ENCODE assay signal across 35 cellular contexts in the genomic region with DNA sequence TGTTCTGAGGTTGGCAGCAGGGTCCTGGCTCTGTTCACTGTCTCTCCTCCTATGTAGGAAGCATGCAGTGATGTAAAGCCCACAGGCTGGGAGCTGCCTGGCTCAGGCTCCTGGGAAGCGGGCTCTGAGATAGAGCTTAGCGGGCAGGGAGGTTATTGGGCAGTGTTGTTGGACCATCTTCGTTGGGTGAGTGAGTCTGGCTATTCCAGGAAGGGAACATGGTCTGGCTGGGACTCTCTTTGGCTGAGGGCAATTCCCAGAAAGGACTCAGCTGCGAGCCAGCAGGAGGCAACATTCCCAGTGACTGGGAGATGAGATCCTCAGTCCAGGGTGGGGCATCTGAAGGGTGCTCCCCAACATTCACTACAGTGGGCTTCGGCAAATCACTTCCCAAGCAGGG.
"Had no signal": no experiment of that assay in that cellular context is flagged by ENCODE, and none has a peak within 500 bp of the region (broad histone marks: within the 10 kb centered on the region; RNA-seq: fewer than 3 reads in every experiment).

No MANE protein-coding gene starts in this region.

- DNase-seq: Karpas-422, Kasumi-1, MG63, MM.1S, MV-4-11, NCI-H1048, NCI-H1092, NCI-H1092 treated with DMSO at 0.1 percent for 48 hours, NCI-H1105, NCI-H1105 treated with DMSO at 0.1 percent for 48 hours, NCI-H1417, NCI-H1417 treated with DMSO at 0.1 percent for 48 hours, NCI-H1436, NCI-H1436 treated with DMSO at 0.1 percent for 48 hours, NCI-H146, NCI-H1694, NCI-H1694 treated with DMSO at 0.1 percent for 48 hours, NCI-H187, NCI-H187 treated with DMSO at 0.1 percent for 48 hours, NCI-H1930, NCI-H2029, NCI-H2029 treated with DMSO at 0.1 percent for 48 hours, NCI-H2081, NCI-H2081 treated with DMSO at 0.1 percent for 48 hours, NCI-H2107, NCI-H2171, NCI-H2171 treated with DMSO at 0.1 percent for 48 hours, NCI-H2227 treated with DMSO at 0.1 percent for 48 hours, NCI-H226, NCI-H345, NCI-H446, NCI-H446 treated with DMSO at 0.1 percent for 48 hours, NCI-H510A, NCI-H510A treated with DMSO at 0.1 percent for 48 hours, NCI-H524 had no signal

- H3K4me3 ChIP-seq: MG63 had no signal

- H3K36me3 ChIP-seq: MG63 had no signal
